Comparison of ENCODE assay signal across 18 cellular contexts in the genomic region with DNA sequence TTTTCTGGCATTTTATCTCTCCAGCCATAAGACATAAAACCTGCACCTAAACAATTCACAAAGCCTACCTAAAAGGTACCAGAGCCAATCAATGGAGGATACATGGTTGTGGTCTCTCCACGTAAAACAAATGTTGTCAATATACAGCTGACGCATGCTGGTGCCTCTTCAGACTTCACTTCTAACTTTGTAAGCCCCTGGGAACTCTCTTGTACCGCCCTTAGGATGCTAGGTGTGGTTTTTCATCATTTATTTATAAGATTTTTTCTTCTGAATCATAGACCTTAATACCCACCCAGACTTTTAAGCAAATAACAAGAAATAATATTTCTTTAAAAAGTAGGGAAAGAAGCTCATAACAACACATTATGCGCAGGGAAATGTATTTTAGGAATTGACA. TPM values are rescaled to one million over a fixed set of nuclear protein-coding genes. Genes with fewer than 3 reads are reported as not detected.
DNase-seq lines count a peak whose midpoint lies in the region; ATAC-seq and TF ChIP-seq lines count a peak whose summit lies in the region.
"Had no signal": no experiment of that assay in that cellular context is flagged by ENCODE, and none has a peak within 500 bp of the region (broad histone marks: within the 10 kb centered on the region; RNA-seq: fewer than 3 reads in every experiment).

No MANE protein-coding gene starts in this region.

- H3K4me3 ChIP-seq in WI38 (ENCODE audit: low read depth, low read length) (peak overlapping the region; percentile 31), smooth muscle cell (no peak overlapping the region)
- H3K4me3 ChIP-seq: esophagus muscularis mucosa had no signal

- POLR2A ChIA-PET in activated CD4-positive, alpha-beta T cell treated with anti-CD3 and anti-CD28 coated beads for 36 hours (lab: Charles Lee) = interaction anchor here (1.3 kb wide), 1 partner anchor 33 kb away, joined by 3 read pairs; the partner anchor contains the start of gene SSBP2

- no peak overlapping the region for H2AFZ ChIP-seq in smooth muscle cell (ENCODE audit: low read depth)
- H2AFZ ChIP-seq: parathyroid adenoma had no signal

- H3K9me3 ChIP-seq in smooth muscle cell (replicated peaks; ENCODE audit: low read depth) = no peaks in the 10 kb centered on the region
- H3K9me3 ChIP-seq: BE2C, esophagus muscularis mucosa had no signal

- H3K4me3 Mint-ChIP-seq in activated CD4-positive, alpha-beta T cell treated with anti-CD3 and anti-CD28 coated beads for 36 hours = peak overlapping the region; percentile 22
- H3K4me3 Mint-ChIP-seq in immature natural killer cell = peak overlapping the region in 4 of 5 donors; percentile 27 to 64 (median 40)
- H3K4me3 Mint-ChIP-seq: activated naive CD8-positive, alpha-beta T cell treated with anti-CD3 and anti-CD28 coated beads, Interleukin-2, amount 10 ng/mL, durations not matched to agents 7 days and 5 days; activated T-cell treated with anti-CD3 and anti-CD28 coated beads, Interleukin-2, amount 50 U/mL, for 4 hours had no signal

- no peaks in the 10 kb centered on the region for H3F3A ChIP-seq in smooth muscle cell (ENCODE audit: low read depth)

- no peak overlapping the region for H3K9ac ChIP-seq in smooth muscle cell (ENCODE audit: low read depth)
- H3K9ac ChIP-seq: parathyroid adenoma had no signal

- no peak for ATAC-seq in activated CD4-positive, alpha-beta T cell treated with anti-CD3 and anti-CD28 coated beads for 36 hours
- no peak for ATAC-seq in HG03432 (IDR thresholded peaks at IDR 0.05; ENCODE audit: unreplicated experiment)
- ATAC-seq: activated T-cell treated with anti-CD3 and anti-CD28 coated beads, Interleukin-2, amount 50 U/mL, for 4 hours had no signal

- H3K79me2 ChIP-seq in smooth muscle cell (ENCODE audit: low read depth) = peaks cover 47% of the 10 kb centered on the region

- H3K4me2 ChIP-seq in smooth muscle cell = peak overlapping the region; percentile 82

- CTCF ChIA-PET in activated CD4-positive, alpha-beta T cell treated with anti-CD3 and anti-CD28 coated beads for 36 hours (lab: Charles Lee) = interaction anchor here (0.8 to 1.4 kb wide), 5 partner anchors 9 to 29 kb away, joined by 3 to 10 read pairs (median 4); no protein-coding TSS in a partner anchor

- no peaks in the 10 kb centered on the region for H3K9me3 Mint-ChIP-seq in activated CD4-positive, alpha-beta T cell treated with anti-CD3 and anti-CD28 coated beads for 36 hours (ENCODE audit: low read depth)
- no peaks in the 10 kb centered on the region for H3K9me3 Mint-ChIP-seq in immature natural killer cell
- H3K9me3 Mint-ChIP-seq: activated T-cell treated with anti-CD3 and anti-CD28 coated beads, Interleukin-2, amount 50 U/mL, for 4 hours had no signal

- no peaks in the 10 kb centered on the region for H3K27me3 ChIP-seq in smooth muscle cell (ENCODE audit: low read depth)
- H3K27me3 ChIP-seq: BE2C, esophagus muscularis mucosa had no signal

- H3K27me3 Mint-ChIP-seq in activated CD4-positive, alpha-beta T cell treated with anti-CD3 and anti-CD28 coated beads for 36 hours = no peaks in the 10 kb centered on the region
- H3K27me3 Mint-ChIP-seq in immature natural killer cell (ENCODE audit: low read depth in 3 of 3) = no peaks in the 10 kb centered on the region
- H3K27me3 Mint-ChIP-seq: activated naive CD8-positive, alpha-beta T cell treated with anti-CD3 and anti-CD28 coated beads, Interleukin-2, amount 10 ng/mL, durations not matched to agents 7 days and 5 days had no signal

- peaks cover 17% of the 10 kb centered on the region for H3K4me1 ChIP-seq in smooth muscle cell (ENCODE audit: low read depth)

- no peaks in the 10 kb centered on the region for H3K36me3 ChIP-seq in smooth muscle cell (ENCODE audit: low read depth)
- H3K36me3 ChIP-seq: esophagus muscularis mucosa had no signal

- H3K27ac ChIP-seq in smooth muscle cell (ENCODE audit: low read depth) = peak overlapping the region; percentile 44
- H3K27ac ChIP-seq: 22Rv1, esophagus muscularis mucosa, parathyroid adenoma had no signal

- H3K36me3 Mint-ChIP-seq in activated CD4-positive, alpha-beta T cell treated with anti-CD3 and anti-CD28 coated beads for 36 hours (ENCODE audit: low read depth) = peaks cover 4% of the 10 kb centered on the region
- no peaks in the 10 kb centered on the region for H3K36me3 Mint-ChIP-seq in immature natural killer cell

- H4K20me1 ChIP-seq in smooth muscle cell (ENCODE audit: low read depth) = peaks cover 45% of the 10 kb centered on the region

- WGBS in smooth muscle cell (ENCODE audit: low lambda C conversion rate) = 75% methylated on average over 4 of the region's 4 CpGs

- intact Hi-C loops in activated CD4-positive, alpha-beta T cell treated with anti-CD3 and anti-CD28 coated beads for 36 hours (cut with DNase I, micrococcal nuclease) = no loop called here

- TF ChIP-seq CTCF in WI38 (IDR thresholded peaks at IDR 0.05; ENCODE audit: low read depth, low read length) = no peak
- no peak for TF ChIP-seq CTCF in smooth muscle cell (IDR thresholded peaks at IDR 0.05; ENCODE audit: borderline replicate concordance, insufficient read depth, poor library complexity, severe bottlenecking)

- peaks cover 59% of the 10 kb centered on the region for H3K4me1 Mint-ChIP-seq in activated CD4-positive, alpha-beta T cell treated with anti-CD3 and anti-CD28 coated beads for 36 hours
- peaks cover 23 to 52% of the 10 kb centered on the region in 2 donors for H3K4me1 Mint-ChIP-seq in immature natural killer cell

- no peak overlapping the region for H3K27ac Mint-ChIP-seq in activated CD4-positive, alpha-beta T cell treated with anti-CD3 and anti-CD28 coated beads for 36 hours
- H3K27ac Mint-ChIP-seq in immature natural killer cell = peak overlapping the region in 1 of 6 donors; percentile 22
- H3K27ac Mint-ChIP-seq: activated naive CD8-positive, alpha-beta T cell treated with anti-CD3 and anti-CD28 coated beads, Interleukin-2, amount 10 ng/mL, durations not matched to agents 7 days and 5 days had no signal

- DNase-seq in activated CD4-positive, alpha-beta T cell treated with anti-CD3 and anti-CD28 coated beads for 36 hours = no peak
- DNase-seq in activated CD4-positive, alpha-beta T cell treated with anti-CD3 and anti-CD28 coated beads, Interleukin-2, amount 50 U/mL, for 1 hour = no peak
- DNase-seq in immature natural killer cell (no peak), smooth muscle cell (lab: John Stamatoyannopoulos, UW; ENCODE audit: unreplicated experiment) (no peak), epidermal melanocyte (ENCODE audit: insufficient read length, low spot score) (no peak), NCI-H446 treated with DMSO at 0.1 percent for 48 hours (lab: John Stamatoyannopoulos, UW) (no peak)
- DNase-seq: activated naive CD8-positive, alpha-beta T cell treated with anti-CD3 and anti-CD28 coated beads, Interleukin-2, amount 10 ng/mL, durations not matched to agents 7 days and 5 days; activated T-cell treated with anti-CD3 and anti-CD28 coated beads, Interleukin-2, amount 50 U/mL, for 4 hours; BE2C; NCI-H146; NCI-H510A; stimulated activated CD4-positive, alpha-beta T cell treated with anti-CD3 and anti-CD28 coated beads, Interleukin-2, amount 100 ng/mL, for 48 hours; SW 1271 had no signal

RNA-seq across cellular contexts. Expression of gene SSBP2, which starts 33.1 kb away (rescaled TPM):
- 10 to 100 TPM; 16.9 to 21.4 TPM for total RNA-seq in activated CD4-positive, alpha-beta T cell treated with anti-CD3 and anti-CD28 coated beads for 36 hours
- 10 to 100 TPM; 28.4 to 90.8 (median 34.2) TPM for polyA plus RNA-seq in immature natural killer cell
- total RNA-seq in smooth muscle cell = 21.1 and 48.0 TPM in 2 replicates
- 33.3 and 44.0 TPM in 2 replicates for polyA plus RNA-seq in smooth muscle cell
